In genomic region chr7:67552738-67553137, GRCh38 we compare ENCODE assay signal across 22 cellular contexts.
A peak's percentile ranks its signal among the peaks of the same experiment; 100 is the strongest.
DNase-seq lines count a peak whose midpoint lies in the region; ATAC-seq and TF ChIP-seq lines count a peak whose summit lies in the region.
"Had no signal": no experiment of that assay in that cellular context is flagged by ENCODE, and none has a peak within 500 bp of the region (broad histone marks: within the 10 kb centered on the region; RNA-seq: fewer than 3 reads in every experiment).

No MANE protein-coding gene starts in this region.

- ATAC-seq in WTC11: no peak
- no peak for ATAC-seq in GM21723 (IDR thresholded peaks at IDR 0.05; ENCODE audit: unreplicated experiment)
- ATAC-seq: GM12878 had no signal

- H3K27me3 Mint-ChIP-seq in WTC11 (ENCODE audit: low read depth): peaks cover 4% of the 10 kb centered on the region
- H3K27me3 Mint-ChIP-seq: CD4-positive, alpha-beta memory T cell; CD4-positive, CD25-positive, alpha-beta regulatory T cell; CD8-positive, alpha-beta memory T cell had no signal

- no peak overlapping the region for H3K27ac ChIP-seq in testis
- H3K27ac ChIP-seq: BLaER1 had no signal

- H3K4me3 ChIP-seq in testis: no peak overlapping the region
- H3K4me3 ChIP-seq: BLaER1, GM12878 had no signal

- no peaks in the 10 kb centered on the region for H3K4me1 Mint-ChIP-seq in WTC11
- H3K4me1 Mint-ChIP-seq: CD14-positive monocyte; CD4-positive, alpha-beta memory T cell; CD4-positive, CD25-positive, alpha-beta regulatory T cell; CD8-positive, alpha-beta memory T cell had no signal

- no peak for TF ChIP-seq POLR2A in testis (IDR thresholded peaks at IDR 0.05)

- H3K9me3 ChIP-seq in testis: no peaks in the 10 kb centered on the region
- H3K9me3 ChIP-seq: BE2C had no signal

- H3K27ac Mint-ChIP-seq in WTC11: no peak overlapping the region
- H3K27ac Mint-ChIP-seq: CD4-positive, alpha-beta memory T cell; CD4-positive, CD25-positive, alpha-beta regulatory T cell; CD8-positive, alpha-beta memory T cell had no signal

- 69 to 83% methylated on average over 5 of the region's 5 CpGs for WGBS in testis, 2 donors

- POLR2A ChIA-PET in WTC11 (lab: Charles Lee): no interaction called here

- H3K4me1 ChIP-seq in testis: no peaks in the 10 kb centered on the region
- H3K4me1 ChIP-seq: BLaER1 had no signal

- H3K27me3 ChIP-seq in testis: no peaks in the 10 kb centered on the region
- H3K27me3 ChIP-seq: BE2C, BLaER1 had no signal

- no peaks in the 10 kb centered on the region for H3K36me3 Mint-ChIP-seq in WTC11
- H3K36me3 Mint-ChIP-seq: CD14-positive monocyte; CD4-positive, alpha-beta memory T cell; CD4-positive, CD25-positive, alpha-beta regulatory T cell; CD8-positive, alpha-beta memory T cell had no signal

- peaks cover 21% of the 10 kb centered on the region for H3K9me3 Mint-ChIP-seq in WTC11

- TF ChIP-seq CTCF in WTC11 (IDR thresholded peaks at IDR 0.05): no peak
- TF ChIP-seq CTCF in testis (IDR thresholded peaks at IDR 0.05): no peak

- DNase-seq in NAMALWA (ENCODE audit: low spot score) (peak; percentile 24), WTC11 (ENCODE audit: low spot score) (no peak), testis (peak; percentile 75), KG1 (lab: John Stamatoyannopoulos, UW) (no peak)
- no peak for DNase-seq in activated CD4-positive, alpha-beta T cell treated with anti-CD3 and anti-CD28 coated beads for 4 hours
- DNase-seq: 8988T; ACHN; BE2C; C1 segment of cervical spinal cord; CD4-positive, alpha-beta memory T cell; CD4-positive, CD25-positive, alpha-beta regulatory T cell; CD8-positive, alpha-beta memory T cell; COR-L47; DMS153; DMS53; DND-41; EL; GDM1 had no signal

- intact Hi-C loops in testis (cut with DNase I; ENCODE audit: low total_unique reads): no loop called here

- no peaks in the 10 kb centered on the region for H3K36me3 ChIP-seq in testis (ENCODE audit: low read depth, missing control alignments)
- H3K36me3 ChIP-seq: BE2C, BLaER1 had no signal

- CTCF ChIA-PET in WTC11 (lab: Charles Lee): interaction anchor here (1.2 kb wide), 1 partner anchor 72 kb away, joined by 3 read pairs; no protein-coding TSS in a partner anchor

- H3K4me3 Mint-ChIP-seq in WTC11: no peak overlapping the region
- H3K4me3 Mint-ChIP-seq: CD14-positive monocyte; CD4-positive, alpha-beta memory T cell; CD4-positive, CD25-positive, alpha-beta regulatory T cell; CD8-positive, alpha-beta memory T cell had no signal

TF ChIP-seq in WTC11, 78 proteins besides CTCF, POLR2A, EP300 and RAD21:
- no peak for TF ChIP-seq ZNF121 (CRISPR knock-in tag; IDR thresholded peaks at IDR 0.05)
- TF ChIP-seq, protein P1, sequence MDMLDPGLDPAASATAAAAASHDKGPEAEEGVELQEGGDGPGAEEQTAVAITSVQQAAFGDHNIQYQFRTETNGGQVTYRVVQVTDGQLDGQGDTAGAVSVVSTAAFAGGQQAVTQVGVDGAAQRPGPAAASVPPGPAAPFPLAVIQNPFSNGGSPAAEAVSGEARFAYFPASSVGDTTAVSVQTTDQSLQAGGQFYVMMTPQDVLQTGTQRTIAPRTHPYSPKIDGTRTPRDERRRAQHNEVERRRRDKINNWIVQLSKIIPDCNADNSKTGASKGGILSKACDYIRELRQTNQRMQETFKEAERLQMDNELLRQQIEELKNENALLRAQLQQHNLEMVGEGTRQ (CRISPR knock-in tag; IDR thresholded peaks at IDR 0.05): 0 out of 2 replicates have a peak, but pooled peaks have one; percentile 25
- no peak for TF ChIP-seq TEAD4 (CRISPR knock-in tag; IDR thresholded peaks at IDR 0.05)
- TF ChIP-seq, protein P2, sequence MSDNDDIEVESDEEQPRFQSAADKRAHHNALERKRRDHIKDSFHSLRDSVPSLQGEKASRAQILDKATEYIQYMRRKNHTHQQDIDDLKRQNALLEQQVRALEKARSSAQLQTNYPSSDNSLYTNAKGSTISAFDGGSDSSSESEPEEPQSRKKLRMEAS (CRISPR knock-in tag; IDR thresholded peaks at IDR 0.05): no peak

Comparison
In these comparisons a context has a peak if more than half of its experiments do, and no peak if none do; other contexts are left out.
1. DNase-seq: peak in NAMALWA (single experiment) and testis (single experiment); none in WTC11 (single experiment), activated CD4-positive, alpha-beta T cell treated with anti-CD3 and anti-CD28 coated beads for 4 hours (0 of 2) and KG1 (single experiment).